ENCODE assay signal across 1 cellular context in genomic region chr12:6828671-6829531, GRCh38.
TF ChIP-seq lines count a peak whose summit lies in the region.

No MANE protein-coding gene starts in this region.

TF ChIP-seq in HepG2, 621 proteins besides CTCF, POLR2A, EP300 and RAD21 (continued from another document and continues in another):
- TF ChIP-seq CEBPZ (IDR thresholded peaks at IDR 0.05; ENCODE audit: low read length): no peak
- peak; percentile 90 for TF ChIP-seq HNRNPLL (IDR thresholded peaks at IDR 0.05; ENCODE audit: low read depth, low read length, poor library complexity, severe bottlenecking)
- no peak for TF ChIP-seq KDM1A (CRISPR knock-in tag; IDR thresholded peaks at IDR 0.05)
- peak; percentile 46; the same call in 1 of the 2 replicates for TF ChIP-seq ZBTB49 (CRISPR knock-in tag; IDR thresholded peaks at IDR 0.05; ENCODE audit: borderline replicate concordance)
- no peak for TF ChIP-seq KIAA2018 (CRISPR knock-in tag; IDR thresholded peaks at IDR 0.05; ENCODE audit: borderline replicate concordance)
- TF ChIP-seq ZNF790 (CRISPR knock-in tag; IDR thresholded peaks at IDR 0.05; ENCODE audit: borderline replicate concordance): no peak
- no peak for TF ChIP-seq ZBTB2 (CRISPR knock-in tag; IDR thresholded peaks at IDR 0.05; ENCODE audit: low read depth)
- 0 out of 2 replicates have a peak, but pooled peaks have one; percentile 34 for TF ChIP-seq ZGPAT (CRISPR knock-in tag; IDR thresholded peaks at IDR 0.05)
- TF ChIP-seq ZNF574 (CRISPR knock-in tag; IDR thresholded peaks at IDR 0.05): peak; percentile 46; the same call in 1 of the 2 replicates
- no peak for TF ChIP-seq ZBTB7B (CRISPR knock-in tag; IDR thresholded peaks at IDR 0.05)
- peak; percentile 95 for TF ChIP-seq ZNF879 (CRISPR knock-in tag; IDR thresholded peaks at IDR 0.05)
- no peak for TF ChIP-seq ZNF644 (CRISPR knock-in tag; IDR thresholded peaks at IDR 0.05; ENCODE audit: low read depth)
- TF ChIP-seq USF2 (IDR thresholded peaks at IDR 0.05; ENCODE audit: low read depth, low read length): no peak
- peak; percentile 30; the same call in 1 of the 2 replicates for TF ChIP-seq USF2 (CRISPR knock-in tag; IDR thresholded peaks at IDR 0.05; ENCODE audit: borderline replicate concordance)
- 0 out of 2 replicates have a peak, but pooled peaks have one; percentile 76 for TF ChIP-seq ZFP82 (CRISPR knock-in tag; IDR thresholded peaks at IDR 0.05; ENCODE audit: borderline replicate concordance)
- TF ChIP-seq ZNF274 (CRISPR knock-in tag; IDR thresholded peaks at IDR 0.05): no peak; the same call in 1 of the 2 replicates
- peak; percentile 90 for TF ChIP-seq RBFOX2 (IDR thresholded peaks at IDR 0.05; ENCODE audit: low read depth, low read length)
- TF ChIP-seq ZNF691 (CRISPR knock-in tag; IDR thresholded peaks at IDR 0.05; ENCODE audit: borderline replicate concordance, low read depth): no peak; the same call in 1 of the 2 replicates
- no peak for TF ChIP-seq ZNF234 (CRISPR knock-in tag; conservative IDR thresholded peaks at IDR 0.05)
- TF ChIP-seq REPIN1 (CRISPR knock-in tag; IDR thresholded peaks at IDR 0.05; ENCODE audit: borderline replicate concordance, low read depth): 0 out of 2 replicates have a peak, but pooled peaks have one; percentile 50
- no peak for TF ChIP-seq ATF7 (IDR thresholded peaks at IDR 0.05)
- no peak for TF ChIP-seq ATF7 (CRISPR knock-in tag; IDR thresholded peaks at IDR 0.05)
- TF ChIP-seq ZFP37 (CRISPR knock-in tag; IDR thresholded peaks at IDR 0.05; ENCODE audit: borderline replicate concordance): no peak
- no peak for TF ChIP-seq ZNF737 (CRISPR knock-in tag; IDR thresholded peaks at IDR 0.05; ENCODE audit: borderline replicate concordance)
- no peak; the same call in 1 of the 2 replicates for TF ChIP-seq ZFP90 (CRISPR knock-in tag; IDR thresholded peaks at IDR 0.05; ENCODE audit: borderline replicate concordance)
- TF ChIP-seq PHF20 (CRISPR knock-in tag; IDR thresholded peaks at IDR 0.05): peak; percentile 44
- TF ChIP-seq TCF12 (IDR thresholded peaks at IDR 0.05): no peak
- TF ChIP-seq TCF12 (CRISPR knock-in tag; IDR thresholded peaks at IDR 0.05): peak; percentile 57; the same call in 1 of the 2 replicates
